Comparison of ENCODE assay signal across 19 cellular contexts in genomic region chr13:50981686-50982085, GRCh38.
A peak's percentile ranks its signal among the peaks of the same experiment; 100 is the strongest.
DNase-seq lines count a peak whose midpoint lies in the region; TF ChIP-seq lines count a peak whose summit lies in the region.
"Had no signal": no experiment of that assay in that cellular context is flagged by ENCODE, and none has a peak within 500 bp of the region (broad histone marks: within the 10 kb centered on the region; RNA-seq: fewer than 3 reads in every experiment).

No MANE protein-coding gene starts in this region.

- H3K36me3 ChIP-seq in left ventricle myocardium inferior = no peaks in the 10 kb centered on the region
- H3K36me3 ChIP-seq: esophagus squamous epithelium, neutrophil had no signal

- no peaks in the 10 kb centered on the region for H3K9me3 ChIP-seq in left ventricle myocardium inferior (replicated peaks)
- H3K9me3 ChIP-seq: esophagus squamous epithelium, neutrophil had no signal

- intact Hi-C loops in left ventricle myocardium inferior (cut with micrococcal nuclease) = no loop called here
- intact Hi-C loops in cardiac septum (cut with DNase I) = no loop called here
- intact Hi-C loops in activated T-helper 2 cell treated with anti-CD3 and anti-CD28 coated beads, Interferon-gamma antibody, Interleukin-2, Interleukin-4, amounts not matched to agents 10 μg/mL and 5 μg/mL and 100 μg/mL, durations not matched to agents 14 hours and 24 hours and 36 hours (cut with micrococcal nuclease) = no loop called here
- intact Hi-C loops in lower leg skin (cut with DNase I; ENCODE audit: low total_unique reads) = no loop called here

- TF ChIP-seq CTCF in left ventricle myocardium inferior (IDR thresholded peaks at IDR 0.05; ENCODE audit: borderline replicate concordance) (no peak), lower leg skin (IDR thresholded peaks at IDR 0.05) (no peak)

- H3K4me1 ChIP-seq in left ventricle myocardium inferior = no peaks in the 10 kb centered on the region
- H3K4me1 ChIP-seq: esophagus squamous epithelium had no signal

- WGBS in lower leg skin, 2 donors = 93 to 95% methylated on average over 4 of the region's 4 CpGs

- DNase-seq in left ventricle myocardium inferior = no peak
- DNase-seq in cardiac septum (ENCODE audit: low spot score) = no peak
- no peak for DNase-seq in activated T-helper 2 cell treated with anti-CD3 and anti-CD28 coated beads, Interferon-gamma antibody, Interleukin-2, Interleukin-4, amounts not matched to agents 10 μg/mL and 5 μg/mL and 100 μg/mL, durations not matched to agents 14 hours and 24 hours and 36 hours (ENCODE audit: low spot score)
- DNase-seq in AG08395 (ENCODE audit: low spot score) = no peak
- no peak for DNase-seq in OCI-M2 (lab: John Stamatoyannopoulos, UW; ENCODE audit: unreplicated experiment)
- DNase-seq in lower leg skin (ENCODE audit: low spot score in 2 of 2) = no peak
- DNase-seq: amygdala; cerebellar nuclear complex; DND-41; effector CD8-positive, alpha-beta T cell; esophagus squamous epithelium; GM23248; left colon; NCI-H2107; NCI-H510A; substantia nigra had no signal

- no peak overlapping the region for H3K27ac ChIP-seq in left ventricle myocardium inferior (replicated peaks)
- H3K27ac ChIP-seq: esophagus squamous epithelium, GM23248, VCaP had no signal

- no peaks in the 10 kb centered on the region for H3K27me3 Mint-ChIP-seq in activated T-helper 2 cell treated with anti-CD3 and anti-CD28 coated beads, Interferon-gamma antibody, Interleukin-2, Interleukin-4, amounts not matched to agents 10 μg/mL and 5 μg/mL and 100 μg/mL, durations not matched to agents 14 hours and 24 hours and 36 hours (ENCODE audit: low read depth)

- peak overlapping the region; percentile 51 for H3K4me3 Mint-ChIP-seq in activated T-helper 2 cell treated with anti-CD3 and anti-CD28 coated beads, Interferon-gamma antibody, Interleukin-2, Interleukin-4, amounts not matched to agents 10 μg/mL and 5 μg/mL and 100 μg/mL, durations not matched to agents 14 hours and 24 hours and 36 hours (ENCODE audit: low read depth)

- H3K27ac Mint-ChIP-seq in activated T-helper 2 cell treated with anti-CD3 and anti-CD28 coated beads, Interferon-gamma antibody, Interleukin-2, Interleukin-4, amounts not matched to agents 10 μg/mL and 5 μg/mL and 100 μg/mL, durations not matched to agents 14 hours and 24 hours and 36 hours = no peak overlapping the region

- peaks cover 21% of the 10 kb centered on the region for H3K36me3 Mint-ChIP-seq in activated T-helper 2 cell treated with anti-CD3 and anti-CD28 coated beads, Interferon-gamma antibody, Interleukin-2, Interleukin-4, amounts not matched to agents 10 μg/mL and 5 μg/mL and 100 μg/mL, durations not matched to agents 14 hours and 24 hours and 36 hours (ENCODE audit: low read depth)

- TF ChIP-seq POLR2A in lower leg skin (IDR thresholded peaks at IDR 0.05) = no peak

- no peaks in the 10 kb centered on the region for H3K27me3 ChIP-seq in left ventricle myocardium inferior (ENCODE audit: low read depth)
- H3K27me3 ChIP-seq: esophagus squamous epithelium, neutrophil had no signal

- H3K9me3 Mint-ChIP-seq in activated T-helper 2 cell treated with anti-CD3 and anti-CD28 coated beads, Interferon-gamma antibody, Interleukin-2, Interleukin-4, amounts not matched to agents 10 μg/mL and 5 μg/mL and 100 μg/mL, durations not matched to agents 14 hours and 24 hours and 36 hours = peaks cover 5% of the 10 kb centered on the region

- peak overlapping the region; percentile 35 for H3K4me3 ChIP-seq in left ventricle myocardium inferior
- peak overlapping the region; percentile 25 for H3K4me3 ChIP-seq in iPS-11a (ENCODE audit: low read depth, low read length)
- H3K4me3 ChIP-seq in lower leg skin (ENCODE audit: low read depth, poor library complexity, severe bottlenecking) = no peak overlapping the region
- H3K4me3 ChIP-seq: esophagus squamous epithelium, GM23248 had no signal

- no peaks in the 10 kb centered on the region for H3K4me1 Mint-ChIP-seq in activated T-helper 2 cell treated with anti-CD3 and anti-CD28 coated beads, Interferon-gamma antibody, Interleukin-2, Interleukin-4, amounts not matched to agents 10 μg/mL and 5 μg/mL and 100 μg/mL, durations not matched to agents 14 hours and 24 hours and 36 hours (ENCODE audit: low read depth)
